ENCODE assay signal across 23 cellular contexts in genomic region chr20:507933-508332, GRCh38.
"Had no signal": no experiment of that assay in that cellular context is flagged by ENCODE, and none has a peak within 500 bp of the region (broad histone marks: within the 10 kb centered on the region; RNA-seq: fewer than 3 reads in every experiment).

No MANE protein-coding gene starts in this region.

- ATAC-seq: activated CD8-positive, alpha-beta T cell treated with anti-CD3 and anti-CD28 coated beads for 36 hours; activated T-helper 17 cell treated with anti-CD3 and anti-CD28 coated beads, Interleukin-2, amount 50 U/mL, for 72 hours; gastroesophageal sphincter; mucosa of descending colon; naive thymus-derived CD4-positive, alpha-beta T cell; sciatic nerve; stimulated activated effector memory CD8-positive, alpha-beta T cell treated with anti-CD3 and anti-CD28 coated beads, Interleukin-12 subunit alpha, Interleukin-12 subunit beta, amount 100 ng/mL, for 72 hours had no signal

- H3K4me3 Mint-ChIP-seq: activated B cell treated with CpG ODN at 0.5 μM for 24 hours; activated CD8-positive, alpha-beta T cell treated with anti-CD3 and anti-CD28 coated beads for 36 hours; activated naive CD8-positive, alpha-beta T cell treated with anti-CD3 and anti-CD28 coated beads, Interleukin-2, amount 10 ng/mL, durations not matched to agents 7 days and 5 days; activated T-helper 17 cell treated with anti-CD3 and anti-CD28 coated beads, Interleukin-2, amount 50 U/mL, for 72 hours; immature natural killer cell; naive thymus-derived CD4-positive, alpha-beta T cell; stimulated activated effector memory CD8-positive, alpha-beta T cell treated with anti-CD3 and anti-CD28 coated beads, Interleukin-12 subunit alpha, Interleukin-12 subunit beta, amount 100 ng/mL, for 72 hours had no signal

- H3K27ac ChIP-seq: brain microvascular endothelial cell, coronary artery, gastroesophageal sphincter, heart right ventricle, left ventricle myocardium inferior, psoas muscle, stomach, upper lobe of left lung had no signal

- DNase-seq: activated B cell treated with CpG ODN at 0.5 μM for 24 hours; activated CD4-positive, alpha-beta T cell treated with anti-CD3 and anti-CD28 coated beads for 4 hours; activated CD8-positive, alpha-beta T cell treated with anti-CD3 and anti-CD28 coated beads for 36 hours; activated naive CD4-positive, alpha-beta T cell; activated naive CD8-positive, alpha-beta T cell treated with anti-CD3 and anti-CD28 coated beads, Interleukin-2, amount 10 ng/mL, durations not matched to agents 7 days and 5 days; activated T-cell treated with anti-CD3 and anti-CD28 coated beads, Interleukin-2, amount 50 U/mL, for 1 hour; amygdala; brain microvascular endothelial cell; heart right ventricle; immature natural killer cell; kidney glomerular epithelial cell; left ventricle myocardium inferior; mucosa of descending colon; naive thymus-derived CD4-positive, alpha-beta T cell; psoas muscle; stimulated activated CD4-positive, alpha-beta T cell treated with anti-CD3 and anti-CD28 coated beads, Interleukin-4, amount 100 ng/mL, for 24 hours; stomach; upper lobe of left lung had no signal

- H3K9me3 ChIP-seq: gastroesophageal sphincter, heart right ventricle, left ventricle myocardium inferior, mucosa of descending colon, psoas muscle, stomach, upper lobe of left lung had no signal

- H3K27me3 ChIP-seq: brain microvascular endothelial cell, gastroesophageal sphincter, heart right ventricle, stomach, upper lobe of left lung had no signal

- H3K27ac Mint-ChIP-seq: activated B cell treated with CpG ODN at 0.5 μM for 24 hours; activated CD8-positive, alpha-beta T cell treated with anti-CD3 and anti-CD28 coated beads for 36 hours; activated T-helper 17 cell treated with anti-CD3 and anti-CD28 coated beads, Interleukin-2, amount 50 U/mL, for 72 hours; stimulated activated effector memory CD8-positive, alpha-beta T cell treated with anti-CD3 and anti-CD28 coated beads, Interleukin-12 subunit alpha, Interleukin-12 subunit beta, amount 100 ng/mL, for 72 hours had no signal

- H3K4me3 ChIP-seq: coronary artery, gastroesophageal sphincter, heart right ventricle, left ventricle myocardium inferior, mucosa of descending colon, psoas muscle, stomach, upper lobe of left lung had no signal

- H3K27me3 Mint-ChIP-seq: activated B cell treated with CpG ODN at 0.5 μM for 24 hours; activated CD8-positive, alpha-beta T cell treated with anti-CD3 and anti-CD28 coated beads for 36 hours; activated naive CD8-positive, alpha-beta T cell treated with anti-CD3 and anti-CD28 coated beads, Interleukin-2, amount 10 ng/mL, durations not matched to agents 7 days and 5 days; activated T-helper 17 cell treated with anti-CD3 and anti-CD28 coated beads, Interleukin-2, amount 50 U/mL, for 72 hours; naive thymus-derived CD4-positive, alpha-beta T cell had no signal
